In the genomic region with DNA sequence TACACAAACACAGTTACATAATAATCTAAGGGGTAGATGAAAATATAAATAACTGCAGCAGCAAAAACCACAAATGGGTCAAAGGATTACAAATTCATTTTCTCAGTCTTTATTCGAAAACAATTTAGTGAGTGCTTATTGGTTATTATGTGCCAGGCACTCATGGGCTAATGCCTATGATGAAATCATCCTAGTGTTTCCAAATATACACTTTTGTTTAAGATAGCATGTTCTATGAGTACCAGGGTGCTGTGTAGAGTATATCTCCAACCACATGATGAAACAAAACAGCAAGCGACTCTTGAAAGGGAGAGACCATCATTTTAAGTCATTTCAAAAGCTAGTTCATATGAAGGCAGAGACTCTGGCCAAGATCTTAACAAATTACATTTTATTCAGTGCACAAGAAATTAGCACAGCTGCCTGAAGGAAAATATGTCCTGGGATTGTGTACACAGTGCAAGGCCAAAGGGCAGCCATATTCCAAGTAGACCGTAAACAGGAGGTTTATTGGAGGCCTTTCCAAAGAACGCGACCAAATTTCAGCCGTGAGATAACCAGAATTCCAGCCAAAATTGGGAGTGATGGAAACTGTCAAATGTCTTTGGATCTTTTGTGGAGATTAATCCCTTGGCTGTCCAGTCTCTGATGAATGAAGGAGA, we compare ENCODE assay signal across 16 cellular contexts.
DNase-seq lines count a peak whose midpoint lies in the region; ATAC-seq and TF ChIP-seq lines count a peak whose summit lies in the region.
"Had no signal": no experiment of that assay in that cellular context is flagged by ENCODE, and none has a peak within 500 bp of the region (broad histone marks: within the 10 kb centered on the region; RNA-seq: fewer than 3 reads in every experiment).

No MANE protein-coding gene starts in this region.

- peaks cover 23% of the 10 kb centered on the region for H3K4me1 Mint-ChIP-seq in activated T-helper 1 cell treated with anti-CD3 and anti-CD28 coated beads, Interleukin-12 subunit alpha, Interleukin-12 subunit beta, Interleukin-2, Interleukin-4 antibody, amounts not matched to agents 30 ng/mL and 10 ng/mL and 1 ng/mL, durations not matched to agents 14 hours and 24 hours and 36 hours (ENCODE audit: low read depth)

- H3K4me3 Mint-ChIP-seq in activated T-helper 1 cell treated with anti-CD3 and anti-CD28 coated beads, Interleukin-12 subunit alpha, Interleukin-12 subunit beta, Interleukin-2, Interleukin-4 antibody, amounts not matched to agents 30 ng/mL and 10 ng/mL and 1 ng/mL, durations not matched to agents 14 hours and 24 hours and 36 hours, result no peak overlapping the region

- H3K9me3 ChIP-seq in right atrium auricular region (no peaks in the 10 kb centered on the region), OCI-LY7 (ENCODE audit: low read length) (no peaks in the 10 kb centered on the region)
- H3K9me3 ChIP-seq: SK-N-SH, suprapubic skin had no signal

- H3K27ac ChIP-seq in right atrium auricular region, result peak overlapping the region in 1 of 2 donors; percentile 43
- no peak overlapping the region for H3K27ac ChIP-seq in OCI-LY7 (ENCODE audit: low read depth, low read length, poor library complexity, severe bottlenecking)
- H3K27ac ChIP-seq: left lung, suprapubic skin had no signal

- peak overlapping the region; percentile 67 for H3K27ac Mint-ChIP-seq in activated T-helper 1 cell treated with anti-CD3 and anti-CD28 coated beads, Interleukin-12 subunit alpha, Interleukin-12 subunit beta, Interleukin-2, Interleukin-4 antibody, amounts not matched to agents 30 ng/mL and 10 ng/mL and 1 ng/mL, durations not matched to agents 14 hours and 24 hours and 36 hours

- TF ChIP-seq CTCF in right atrium auricular region (IDR thresholded peaks at IDR 0.05) (no peak), fibroblast of villous mesenchyme (IDR thresholded peaks at IDR 0.05; ENCODE audit: insufficient read depth, low read depth, low read length) (no peak), OCI-LY7 (conservative IDR thresholded peaks at IDR 0.05; ENCODE audit: low read length) (no peak)

- no peaks in the 10 kb centered on the region for H3K9me2 ChIP-seq in OCI-LY7 (ENCODE audit: insufficient read depth, low read length)
- H3K9me2 ChIP-seq: SK-N-SH had no signal

- ATAC-seq in Right ventricle myocardium superior (ENCODE audit: poor library complexity), result peak; percentile 65
- ATAC-seq: left lung, PC-3 had no signal

- no TSS peak for BruUV-seq in OCI-LY7 (replicated peaks; lab: Mats Ljungman, UMichigan)

- no peaks in the 10 kb centered on the region for H4K20me1 ChIP-seq in OCI-LY7 (ENCODE audit: insufficient read depth, low read length)

- POLR2A ChIA-PET in OCI-LY7 (lab: Charles Lee), result no interaction called here

- no peak overlapping the region for H3K4me2 ChIP-seq in OCI-LY7 (ENCODE audit: low read length)
- H3K4me2 ChIP-seq: SK-N-SH had no signal

- H3K9me3 Mint-ChIP-seq in activated T-helper 1 cell treated with anti-CD3 and anti-CD28 coated beads, Interleukin-12 subunit alpha, Interleukin-12 subunit beta, Interleukin-2, Interleukin-4 antibody, amounts not matched to agents 30 ng/mL and 10 ng/mL and 1 ng/mL, durations not matched to agents 14 hours and 24 hours and 36 hours, result peaks cover 32% of the 10 kb centered on the region

- CTCF ChIA-PET in OCI-LY7 (lab: Charles Lee; ENCODE audit: unreplicated experiment), result no interaction called here

- no peaks in the 10 kb centered on the region for H3K27me3 Mint-ChIP-seq in activated T-helper 1 cell treated with anti-CD3 and anti-CD28 coated beads, Interleukin-12 subunit alpha, Interleukin-12 subunit beta, Interleukin-2, Interleukin-4 antibody, amounts not matched to agents 30 ng/mL and 10 ng/mL and 1 ng/mL, durations not matched to agents 14 hours and 24 hours and 36 hours (ENCODE audit: insufficient read depth)

- H3K27me3 ChIP-seq in right atrium auricular region, result no peaks in the 10 kb centered on the region
- H3K27me3 ChIP-seq: left lung, suprapubic skin had no signal

- H3K4me1 ChIP-seq in right atrium auricular region (no peaks in the 10 kb centered on the region), OCI-LY7 (ENCODE audit: insufficient read depth, low read length, poor library complexity, severe bottlenecking) (no peaks in the 10 kb centered on the region)
- H3K4me1 ChIP-seq: left lung had no signal

- H3K36me3 Mint-ChIP-seq in activated T-helper 1 cell treated with anti-CD3 and anti-CD28 coated beads, Interleukin-12 subunit alpha, Interleukin-12 subunit beta, Interleukin-2, Interleukin-4 antibody, amounts not matched to agents 30 ng/mL and 10 ng/mL and 1 ng/mL, durations not matched to agents 14 hours and 24 hours and 36 hours (ENCODE audit: low read depth), result peaks cover 4% of the 10 kb centered on the region

- H3K36me3 ChIP-seq in right atrium auricular region (no peaks in the 10 kb centered on the region), OCI-LY7 (ENCODE audit: insufficient read depth, low read length) (no peaks in the 10 kb centered on the region)
- H3K36me3 ChIP-seq: left lung, suprapubic skin had no signal

- no peak overlapping the region for H2AFZ ChIP-seq in OCI-LY7 (ENCODE audit: low read length)

- no peak for DNase-seq in Right ventricle myocardium superior
- DNase-seq in right atrium auricular region (ENCODE audit: low spot score), result no peak
- no peak for DNase-seq in activated T-helper 1 cell treated with anti-CD3 and anti-CD28 coated beads, Interleukin-12 subunit alpha, Interleukin-12 subunit beta, Interleukin-2, Interleukin-4 antibody, amounts not matched to agents 30 ng/mL and 10 ng/mL and 1 ng/mL, durations not matched to agents 14 hours and 24 hours and 36 hours (ENCODE audit: low spot score)
- DNase-seq in fibroblast of villous mesenchyme (ENCODE audit: low read depth), result peak; percentile 82
- DNase-seq in DMS79 treated with DMSO at 0.1 percent for 48 hours (lab: John Stamatoyannopoulos, UW), result no peak
- DNase-seq in stimulated activated CD4-positive, alpha-beta T cell treated with anti-CD3 and anti-CD28 coated beads, Interleukin-1b, Interleukin-23, amount 100 ng/mL, for 48 hours, result no peak
- no peak for DNase-seq in OCI-LY7 (ENCODE audit: low spot score)
- DNase-seq: activated T-cell treated with anti-CD3 and anti-CD28 coated beads, Interleukin-2, amount 50 U/mL, for 1 hour; AML-193; Calu3; Kasumi-1; left lung; NCI-H1436 treated with DMSO at 0.1 percent for 48 hours; PC-3; SK-N-SH had no signal

- no peak overlapping the region for H3K4me3 ChIP-seq in right atrium auricular region
- H3K4me3 ChIP-seq in fibroblast of villous mesenchyme (ENCODE audit: low read depth, low read length), result no peak overlapping the region
- H3K4me3 ChIP-seq in OCI-LY7 (ENCODE audit: low read depth, low read length, poor library complexity, severe bottlenecking), result no peak overlapping the region
- H3K4me3 ChIP-seq: left lung, suprapubic skin had no signal

- no peaks in the 10 kb centered on the region for H3K79me2 ChIP-seq in OCI-LY7 (ENCODE audit: insufficient read depth, low read depth, low read length)

- intact Hi-C loops in Right ventricle myocardium superior (cut with DNase I), result no loop called here
- intact Hi-C loops in activated T-helper 1 cell treated with anti-CD3 and anti-CD28 coated beads, Interleukin-12 subunit alpha, Interleukin-12 subunit beta, Interleukin-2, Interleukin-4 antibody, amounts not matched to agents 30 ng/mL and 10 ng/mL and 1 ng/mL, durations not matched to agents 14 hours and 24 hours and 36 hours (cut with micrococcal nuclease), result loop anchor here (1.0 to 5.0 kb wide), 3 partner anchors 124 to 334 kb away; a partner anchor contains a TSS
- intact Hi-C loops in OCI-LY7 (cut with micrococcal nuclease; ENCODE audit: unreplicated experiment), result no loop called here
